Comparison of ENCODE assay signal across 17 cellular contexts in genomic region chr6:7194657-7195056, GRCh38.
DNase-seq lines count a peak whose midpoint lies in the region; ATAC-seq and TF ChIP-seq lines count a peak whose summit lies in the region.
"Had no signal": no experiment of that assay in that cellular context is flagged by ENCODE, and none has a peak within 500 bp of the region (broad histone marks: within the 10 kb centered on the region; RNA-seq: fewer than 3 reads in every experiment).

No MANE protein-coding gene starts in this region.

- no peak for ATAC-seq in CD4-positive, CD25-positive, alpha-beta regulatory T cell (ENCODE audit: low read depth in 2 of 2)
- ATAC-seq in body of pancreas: no peak
- ATAC-seq in mucosa of descending colon: peak; percentile 54
- ATAC-seq: A549 had no signal

- no peaks in the 10 kb centered on the region for H3K27me3 ChIP-seq in CD4-positive, CD25-positive, alpha-beta regulatory T cell (ENCODE audit: control insufficient read depth, insufficient read depth, low read length)
- no peaks in the 10 kb centered on the region for H3K27me3 ChIP-seq in Loucy (ENCODE audit: insufficient read depth, low read length, poor library complexity, severe bottlenecking)
- no peaks in the 10 kb centered on the region for H3K27me3 ChIP-seq in body of pancreas
- no peaks in the 10 kb centered on the region for H3K27me3 ChIP-seq in Caco-2 (replicated peaks; ENCODE audit: control insufficient read depth, insufficient read depth, low read length)

- DNase-seq in CD4-positive, CD25-positive, alpha-beta regulatory T cell: no peak
- no peak for DNase-seq in body of pancreas
- DNase-seq in mucosa of descending colon: no peak
- no peak for DNase-seq in SIG-M5 treated with dmso at 0.1 percent for 504 hours (lab: John Stamatoyannopoulos, UW; ENCODE audit: unreplicated experiment)
- no peak for DNase-seq in CD1c-positive myeloid dendritic cell (ENCODE audit: extremely low spot score)
- no peak for DNase-seq in Caco-2
- no peak for DNase-seq in activated T-cell treated with anti-CD3 and anti-CD28 coated beads, Interleukin-2, amount 50 U/mL, for 48 hours
- DNase-seq: DND-41, GDM1, H7, MM.1S, NCI-H1105, NCI-H187 treated with DMSO at 0.1 percent for 48 hours, NCI-H446, PC-9 had no signal

- POLR2A ChIA-PET in Caco-2 (lab: Charles Lee): no interaction called here

- H3K4me1 ChIP-seq in CD4-positive, CD25-positive, alpha-beta regulatory T cell (ENCODE audit: control insufficient read depth, insufficient read depth, low read length, poor library complexity, severe bottlenecking): no peaks in the 10 kb centered on the region
- peaks cover 30% of the 10 kb centered on the region for H3K4me1 ChIP-seq in Loucy (ENCODE audit: insufficient read depth, low read length, poor library complexity, severe bottlenecking)
- H3K4me1 ChIP-seq in body of pancreas: peaks cover 34% of the 10 kb centered on the region
- peaks cover 29% of the 10 kb centered on the region for H3K4me1 ChIP-seq in mucosa of descending colon (ENCODE audit: low read depth)
- no peaks in the 10 kb centered on the region for H3K4me1 ChIP-seq in Caco-2
- H3K4me1 ChIP-seq: A549 had no signal

- peaks cover 47% of the 10 kb centered on the region for H3K36me3 Mint-ChIP-seq in CD4-positive, CD25-positive, alpha-beta regulatory T cell
- H3K36me3 Mint-ChIP-seq in Caco-2 (ENCODE audit: insufficient read depth, unreplicated experiment): peaks cover 55% of the 10 kb centered on the region

- H3K4me3 Mint-ChIP-seq in CD4-positive, CD25-positive, alpha-beta regulatory T cell: no peak overlapping the region
- H3K4me3 Mint-ChIP-seq in Caco-2 (ENCODE audit: unreplicated experiment): no peak overlapping the region

- peaks cover 7% of the 10 kb centered on the region for H4K20me1 ChIP-seq in Loucy (ENCODE audit: insufficient read depth, low read length, poor library complexity, severe bottlenecking)

- H3K27ac Mint-ChIP-seq in CD4-positive, CD25-positive, alpha-beta regulatory T cell: peak overlapping the region in 2 of 3 donors; percentile 29 to 91
- H3K27ac Mint-ChIP-seq in Caco-2 (ENCODE audit: unreplicated experiment): no peak overlapping the region

- peaks cover 36% of the 10 kb centered on the region; the same call in 1 of the 2 replicates for H3K79me2 ChIP-seq in Loucy (ENCODE audit: insufficient read depth, low read length)

- WGBS in body of pancreas, 2 donors: 57 to 62% methylated on average over 3 of the region's 3 CpGs

- CTCF ChIA-PET in Caco-2 (lab: Charles Lee): no interaction called here

- H3K9ac ChIP-seq in Loucy (ENCODE audit: low read depth, low read length, poor library complexity, severe bottlenecking): no peak overlapping the region

- no peak for TF ChIP-seq POLR2A in body of pancreas (IDR thresholded peaks at IDR 0.05)

- no peaks in the 10 kb centered on the region for H3K9me3 Mint-ChIP-seq in CD4-positive, CD25-positive, alpha-beta regulatory T cell
- no peaks in the 10 kb centered on the region for H3K9me3 Mint-ChIP-seq in Caco-2 (ENCODE audit: unreplicated experiment)

- H3K27me3 Mint-ChIP-seq in CD4-positive, CD25-positive, alpha-beta regulatory T cell: no peaks in the 10 kb centered on the region
- no peaks in the 10 kb centered on the region for H3K27me3 Mint-ChIP-seq in Caco-2 (ENCODE audit: insufficient read depth, unreplicated experiment)

- H3K4me2 ChIP-seq in Loucy (ENCODE audit: low read depth, low read length, poor library complexity, severe bottlenecking): peak overlapping the region; percentile 59
- H3K4me2 ChIP-seq: A549, PC-9 had no signal

- H3K27ac ChIP-seq in CD4-positive, CD25-positive, alpha-beta regulatory T cell (ENCODE audit: insufficient read depth, low read length, poor library complexity, severe bottlenecking): no peak overlapping the region
- peak overlapping the region in 3 of 4 donors; percentile 14 to 51 (median 46) for H3K27ac ChIP-seq in body of pancreas
- H3K27ac ChIP-seq: A549, PC-9 had no signal

- peaks cover 20% of the 10 kb centered on the region for H3K36me3 ChIP-seq in CD4-positive, CD25-positive, alpha-beta regulatory T cell (ENCODE audit: control insufficient read depth, insufficient read depth, low read length)
- peaks cover 62% of the 10 kb centered on the region; the same call in 1 of the 2 replicates for H3K36me3 ChIP-seq in Loucy (ENCODE audit: insufficient read depth, low read length)
- H3K36me3 ChIP-seq in body of pancreas (replicated peaks in 1 of 2; ENCODE audit: insufficient read depth in 1 of 2, low read depth in 2 of 2): peaks cover 0 to 4% of the 10 kb centered on the region in 2 donors
- H3K36me3 ChIP-seq in mucosa of descending colon (ENCODE audit: low read depth): no peaks in the 10 kb centered on the region
- H3K36me3 ChIP-seq in Caco-2 (ENCODE audit: control insufficient read depth, insufficient read depth, low read length): no peaks in the 10 kb centered on the region; the same call in 1 of the 2 replicates

- peaks cover 13 to 34% (median 31%) of the 10 kb centered on the region in 4 donors for H3K4me1 Mint-ChIP-seq in CD4-positive, CD25-positive, alpha-beta regulatory T cell
- no peaks in the 10 kb centered on the region for H3K4me1 Mint-ChIP-seq in Caco-2 (ENCODE audit: low read depth, unreplicated experiment)

- no peak overlapping the region for H3K4me3 ChIP-seq in CD4-positive, CD25-positive, alpha-beta regulatory T cell (ENCODE audit: low read depth, low read length)
- H3K4me3 ChIP-seq in Loucy (ENCODE audit: low read length, poor library complexity, severe bottlenecking) (no peak overlapping the region), body of pancreas (no peak overlapping the region), mucosa of descending colon (no peak overlapping the region), Caco-2 (ENCODE audit: low read depth, low read length) (no peak overlapping the region)
- H3K4me3 ChIP-seq: A549, PC-9 had no signal

- intact Hi-C loops in body of pancreas (cut with DNase I) (no loop called here), mucosa of descending colon (cut with DNase I, micrococcal nuclease) (no loop called here), Caco-2 (cut with micrococcal nuclease; ENCODE audit: unreplicated experiment) (no loop called here)

- H3K9me3 ChIP-seq in CD4-positive, CD25-positive, alpha-beta regulatory T cell (ENCODE audit: control insufficient read depth in 2 of 2, low read length in 2 of 2): no peaks in the 10 kb centered on the region
- H3K9me3 ChIP-seq in Loucy (ENCODE audit: insufficient read depth, low read depth, low read length): no peaks in the 10 kb centered on the region
- no peaks in the 10 kb centered on the region for H3K9me3 ChIP-seq in body of pancreas
- H3K9me3 ChIP-seq in mucosa of descending colon: no peaks in the 10 kb centered on the region
- H3K9me3 ChIP-seq in Caco-2: no peaks in the 10 kb centered on the region
- H3K9me3 ChIP-seq: A549 had no signal

- TF ChIP-seq CTCF in Loucy (conservative IDR thresholded peaks at IDR 0.05; ENCODE audit: low read length): no peak
- no peak for TF ChIP-seq CTCF in body of pancreas (IDR thresholded peaks at IDR 0.05)
- TF ChIP-seq CTCF in mucosa of descending colon (IDR thresholded peaks at IDR 0.05): no peak
- no peak for TF ChIP-seq CTCF in Caco-2 (IDR thresholded peaks at IDR 0.05; ENCODE audit: insufficient read depth in 1 of 2, low read depth in 1 of 2, low read length in 1 of 2, severe bottlenecking in 1 of 2, unreplicated experiment in 1 of 2)

- no peaks in the 10 kb centered on the region for H3K9me2 ChIP-seq in Loucy (replicated peaks; ENCODE audit: low read depth, low read length)

- no peak overlapping the region for H2AFZ ChIP-seq in Loucy (ENCODE audit: low read length)
- H2AFZ ChIP-seq: PC-9 had no signal

- no TSS peak for BruUV-seq in Caco-2 (replicated peaks; lab: Mats Ljungman, UMichigan)

- no peaks in the 10 kb centered on the region for H3F3A ChIP-seq in Loucy (ENCODE audit: low read depth)
